Comparison of ENCODE assay signal across 8 cellular contexts in genomic region chr6:87832025-87832825, GRCh38.
DNase-seq lines count a peak whose midpoint lies in the region; ATAC-seq, FAIRE-seq and TF ChIP-seq lines count a peak whose summit lies in the region.

No MANE protein-coding gene starts in this region.

- no peak for TF ChIP-seq RAD21 in HepG2 (CRISPR knock-in tag; IDR thresholded peaks at IDR 0.05)

- TF ChIP-seq CTCF in astrocyte of the cerebellum (IDR thresholded peaks at IDR 0.05; ENCODE audit: low read depth, low read length, missing control alignments) (peak; percentile 37), HepG2 (CRISPR knock-in tag; IDR thresholded peaks at IDR 0.05) (0 out of 2 replicates have a peak, but pooled peaks have one; percentile 4), thoracic aorta (IDR thresholded peaks at IDR 0.05) (peak; percentile 22)

- H3K4me3 Mint-ChIP-seq in CD4-positive, CD25-positive, alpha-beta regulatory T cell, result peak overlapping the region; percentile 76 to 94 (median 91)

- H3K27ac Mint-ChIP-seq in CD4-positive, CD25-positive, alpha-beta regulatory T cell, result peak overlapping the region; percentile 91 to 96 (median 93)

- ATAC-seq in CD4-positive, CD25-positive, alpha-beta regulatory T cell (ENCODE audit: low read depth in 2 of 2), result peak; percentile 53 to 76
- ATAC-seq in GM18861 (IDR thresholded peaks at IDR 0.05; ENCODE audit: unreplicated experiment) (peak; percentile 80), HG03103 (IDR thresholded peaks at IDR 0.05; ENCODE audit: low read depth, unreplicated experiment) (peak; percentile 64), HepG2 (no peak), thoracic aorta (ENCODE audit: insufficient number of reproducible peaks, low FRiP score, low read depth) (no peak)

- BruUV-seq in HepG2 (replicated peaks; lab: Mats Ljungman, UMichigan), result no TSS peak

- DNase-seq in CD4-positive, CD25-positive, alpha-beta regulatory T cell, result peak in 2 of 3 donors; percentile 34 to 54
- DNase-seq in NCI-H345 treated with DMSO at 0.1 percent for 48 hours (lab: John Stamatoyannopoulos, UW; ENCODE audit: unreplicated experiment), result peak; percentile 11
- DNase-seq in astrocyte of the cerebellum (ENCODE audit: low read depth), result peak; percentile 6
- DNase-seq in HepG2 (ENCODE audit: low spot score), result no peak
- DNase-seq in thoracic aorta (ENCODE audit: low spot score), result no peak
- no peak for DNase-seq in NCI-H1930 (lab: John Stamatoyannopoulos, UW)

- TF ChIP-seq EP300 in HepG2 (IDR thresholded peaks at IDR 0.05; ENCODE audit: low read depth in 2 of 2, low read length in 2 of 2) (no peak), HepG2 (CRISPR knock-in tag; IDR thresholded peaks at IDR 0.05; ENCODE audit: borderline replicate concordance) (no peak)

- CTCF ChIA-PET in HepG2 (lab: Yijun Ruan, JAX; ENCODE audit: low intra/inter-chr PET ratio, low total read pairs), result no interaction called here

- no peak for TF ChIP-seq POLR2A in HepG2 (IDR thresholded peaks at IDR 0.05; ENCODE audit: insufficient read depth in 1 of 2, low read depth in 2 of 2, low read length in 2 of 2)

- no peaks in the 10 kb centered on the region for H3K36me3 ChIP-seq in CD4-positive, CD25-positive, alpha-beta regulatory T cell (ENCODE audit: control insufficient read depth, insufficient read depth, low read length)
- no peaks in the 10 kb centered on the region for H3K36me3 ChIP-seq in HepG2 (replicated peaks in 1 of 2; ENCODE audit: control insufficient read depth in 1 of 2, insufficient read depth in 2 of 2, low read length in 2 of 2)
- H3K36me3 ChIP-seq in thoracic aorta, result no peaks in the 10 kb centered on the region

- no peak overlapping the region for H3K4me2 ChIP-seq in HepG2 (ENCODE audit: low read depth, low read length)

- peak overlapping the region; percentile 97 for H3K4me3 ChIP-seq in CD4-positive, CD25-positive, alpha-beta regulatory T cell (ENCODE audit: low read depth, low read length)
- H3K4me3 ChIP-seq in astrocyte of the cerebellum (ENCODE audit: low read depth, low read length) (peak overlapping the region; percentile 19), HepG2 (replicated peaks in 1 of 3; ENCODE audit: insufficient read depth in 1 of 3, low read depth in 2 of 3, low read length in 3 of 3) (no peak overlapping the region), thoracic aorta (peak overlapping the region; percentile 74)

- no peaks in the 10 kb centered on the region for H3K9me3 ChIP-seq in CD4-positive, CD25-positive, alpha-beta regulatory T cell (ENCODE audit: control insufficient read depth in 2 of 2, low read length in 2 of 2)
- H3K9me3 ChIP-seq in HepG2 (ENCODE audit: low read length), result no peaks in the 10 kb centered on the region
- H3K9me3 ChIP-seq in thoracic aorta, result no peaks in the 10 kb centered on the region

- H3K9me3 Mint-ChIP-seq in CD4-positive, CD25-positive, alpha-beta regulatory T cell, result no peaks in the 10 kb centered on the region

- H3K27me3 Mint-ChIP-seq in CD4-positive, CD25-positive, alpha-beta regulatory T cell, result no peaks in the 10 kb centered on the region

- no peaks in the 10 kb centered on the region for H3K27me3 ChIP-seq in CD4-positive, CD25-positive, alpha-beta regulatory T cell (ENCODE audit: control insufficient read depth, insufficient read depth, low read length)
- no peaks in the 10 kb centered on the region for H3K27me3 ChIP-seq in HepG2 (ENCODE audit: control insufficient read depth in 1 of 2, insufficient read depth in 2 of 2, low read length in 2 of 2)
- H3K27me3 ChIP-seq in thoracic aorta (replicated peaks; ENCODE audit: insufficient read depth), result no peaks in the 10 kb centered on the region

- in situ Hi-C loops in astrocyte of the cerebellum (cut with HindIII; ENCODE audit: low sequenced_read_pairs), result no loop called here
- in situ Hi-C loops in HepG2 (cut with HindIII; ENCODE audit: extremely low pct_ligation_motif_present, low pct_unique_long_range_greater_than_20kb), result no loop called here

- intact Hi-C loops in HepG2 (cut with micrococcal nuclease; ENCODE audit: unreplicated experiment), result no loop called here

- H3K36me3 Mint-ChIP-seq in CD4-positive, CD25-positive, alpha-beta regulatory T cell, result no peaks in the 10 kb centered on the region

- no peak overlapping the region for H3K27ac ChIP-seq in CD4-positive, CD25-positive, alpha-beta regulatory T cell (ENCODE audit: insufficient read depth, low read length, poor library complexity, severe bottlenecking)
- H3K27ac ChIP-seq in HepG2 (ENCODE audit: extremely low read length, insufficient read depth, low read length), result no peak overlapping the region
- H3K27ac ChIP-seq in thoracic aorta, result no peak overlapping the region

- H3K79me2 ChIP-seq in HepG2 (ENCODE audit: insufficient read depth, low read length), result no peaks in the 10 kb centered on the region

- H3K4me1 Mint-ChIP-seq in CD4-positive, CD25-positive, alpha-beta regulatory T cell, result peaks cover 0 to 14% (median 5%) of the 10 kb centered on the region in 4 donors

- peak; percentile 4 for FAIRE-seq in HepG2 (lab: Jason Lieb, UNC)

- POLR2A ChIA-PET in HepG2 (lab: Yijun Ruan, JAX), result no interaction called here

- H3K9ac ChIP-seq in HepG2 (ENCODE audit: insufficient read depth, low read depth, low read length), result no peak overlapping the region

- H4K20me1 ChIP-seq in HepG2 (ENCODE audit: insufficient read depth, low read length), result no peaks in the 10 kb centered on the region

- WGBS in HepG2 (ENCODE audit: low lambda C conversion rate), result 81% methylated on average over 6 of the region's 6 CpGs

- peaks cover 6% of the 10 kb centered on the region for H3K4me1 ChIP-seq in CD4-positive, CD25-positive, alpha-beta regulatory T cell (ENCODE audit: control insufficient read depth, insufficient read depth, low read length, poor library complexity, severe bottlenecking)
- H3K4me1 ChIP-seq in HepG2 (ENCODE audit: insufficient read depth, low read length), result peaks cover 14% of the 10 kb centered on the region
- H3K4me1 ChIP-seq in thoracic aorta (ENCODE audit: control insufficient read depth in 1 of 2, low read depth in 2 of 2), result peaks cover 0 to 5% of the 10 kb centered on the region in 2 donors

- H2AFZ ChIP-seq in HepG2 (ENCODE audit: low read length), result no peak overlapping the region

TF ChIP-seq in HepG2, 621 proteins besides CTCF, POLR2A, EP300 and RAD21:
- no peak for TF ChIP-seq CREB3 (CRISPR knock-in tag; IDR thresholded peaks at IDR 0.05)
- TF ChIP-seq STAG1 (CRISPR knock-in tag; IDR thresholded peaks at IDR 0.05), result peak; percentile 16; the same call in 1 of the 2 replicates

Comparison
In these comparisons a context has a peak if more than half of its experiments do, and no peak if none do; other contexts are left out.
1. ATAC-seq: peak in CD4-positive, CD25-positive, alpha-beta regulatory T cell (2 of 2), GM18861 (single experiment) and HG03103 (single experiment); none in HepG2 (single experiment) and thoracic aorta (single experiment).
2. DNase-seq: peak in CD4-positive, CD25-positive, alpha-beta regulatory T cell (2 of 3), NCI-H345 treated with DMSO at 0.1 percent for 48 hours (single experiment) and astrocyte of the cerebellum (single experiment); none in HepG2 (single experiment), thoracic aorta (single experiment) and NCI-H1930 (0 of 2).
3. H3K4me3 ChIP-seq: peak in CD4-positive, CD25-positive, alpha-beta regulatory T cell (single experiment), astrocyte of the cerebellum (single experiment) and thoracic aorta (single experiment); none in HepG2 (0 of 3).
4. Peak in every context shown above with its lines, with median percentiles within 50 percentile points of each other: CTCF ChIP-seq.